1 cellular context compared by ENCODE assay signal in the genomic region with DNA sequence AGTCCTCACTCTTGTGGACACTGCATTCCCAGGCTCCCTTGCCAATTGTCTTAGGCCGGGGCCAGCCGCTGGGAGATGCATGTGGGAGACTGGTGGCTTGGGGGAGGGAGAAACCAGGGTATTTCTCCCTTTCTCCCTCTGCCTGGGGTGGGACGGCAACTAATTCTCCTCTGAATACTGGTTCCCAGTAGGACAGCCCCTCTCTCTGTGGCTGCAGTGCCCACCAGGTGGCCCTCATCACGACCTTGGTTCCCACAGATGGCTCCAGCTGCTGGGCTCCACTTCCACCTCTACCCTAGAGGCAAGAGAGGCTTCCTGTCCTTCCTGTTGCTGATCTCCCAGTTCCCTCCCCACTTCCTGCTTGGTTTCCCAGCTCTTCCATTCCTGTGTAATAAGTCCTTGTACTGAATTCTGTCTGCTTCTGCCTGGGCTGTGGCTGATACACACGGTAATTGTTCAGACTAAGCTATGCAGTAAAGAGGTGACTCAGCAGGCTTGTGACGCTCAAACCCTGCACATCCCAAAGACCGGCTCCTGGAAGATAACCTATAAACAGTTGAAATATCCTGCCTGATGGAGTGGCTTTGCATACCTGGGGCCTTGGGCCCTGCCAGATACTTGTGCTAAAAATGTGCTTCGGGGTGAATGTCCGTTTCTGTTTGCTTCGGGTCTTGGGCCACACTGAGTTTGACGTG.
A peak's percentile ranks its signal among the peaks of the same experiment; 100 is the strongest.
TF ChIP-seq lines count a peak whose summit lies in the region.

No MANE protein-coding gene starts in this region.

TF ChIP-seq in SK-N-SH, 30 proteins besides CTCF, POLR2A, EP300 and RAD21 (continued from another document):
- peak; percentile 56; the same call in 1 of the 2 replicates for TF ChIP-seq FOSL2 (IDR thresholded peaks at IDR 0.05; ENCODE audit: borderline replicate concordance, low read depth)
- TF ChIP-seq TAF1 (IDR thresholded peaks at IDR 0.05; ENCODE audit: borderline replicate concordance, low read depth, low read length): peak; percentile 46; the same call in 1 of the 2 replicates
- TF ChIP-seq RXRA (IDR thresholded peaks at IDR 0.05; ENCODE audit: borderline replicate concordance, low read depth): no peak
- no peak for TF ChIP-seq CHD2 (IDR thresholded peaks at IDR 0.05; ENCODE audit: low read length, partially characterized antibody)
- no peak for TF ChIP-seq TEAD4 (IDR thresholded peaks at IDR 0.05; ENCODE audit: borderline replicate concordance, insufficient read depth)
- TF ChIP-seq MEF2A (IDR thresholded peaks at IDR 0.05; ENCODE audit: borderline replicate concordance, low read depth): no peak
- TF ChIP-seq SMC3 (IDR thresholded peaks at IDR 0.05; ENCODE audit: low read depth, low read length): peak; percentile 8; the same call in 1 of the 2 replicates
- no peak for TF ChIP-seq ELF1 (IDR thresholded peaks at IDR 0.05)
